8 cellular contexts compared by ENCODE assay signal in genomic region chr1:91502882-91503184, GRCh38. TPM values are rescaled to one million over a fixed set of nuclear protein-coding genes. Genes with fewer than 3 reads are reported as not detected.
DNase-seq lines count a peak whose midpoint lies in the region; FAIRE-seq and TF ChIP-seq lines count a peak whose summit lies in the region.

No MANE protein-coding gene starts in this region.

- H3K36me3 ChIP-seq in iPS-18a (ENCODE audit: control insufficient read depth, low read depth, low read length), result peaks cover 4% of the 10 kb centered on the region
- no peaks in the 10 kb centered on the region for H3K36me3 ChIP-seq in left ventricle myocardium inferior
- no peaks in the 10 kb centered on the region for H3K36me3 ChIP-seq in kidney (ENCODE audit: control insufficient read depth in 1 of 2, insufficient read depth in 2 of 2, low read length in 2 of 2)

- in situ Hi-C loops in Caki2 (cut with HindIII; ENCODE audit: low pct_unique_long_range_greater_than_20kb, low sequenced_read_pairs), result no loop called here

- H3K27ac ChIP-seq in iPS-18a (ENCODE audit: low read length) (no peak overlapping the region), left ventricle myocardium inferior (replicated peaks) (no peak overlapping the region), kidney (ENCODE audit: low read depth in 2 of 2, low read length in 2 of 2) (no peak overlapping the region)

- no peak for FAIRE-seq in kidney (lab: Jason Lieb, UNC)

- DNase-seq in Caki2 (ENCODE audit: low read depth) (peak; percentile 19), HCEC 1CT (peak; percentile 16), RPMI8226 (peak; percentile 13), left ventricle myocardium inferior (no peak), kidney (no peak), germinal center (ENCODE audit: low spot score) (no peak)
- DNase-seq in stimulated activated CD4-positive, alpha-beta T cell treated with anti-CD3 and anti-CD28 coated beads, Interleukin-4, amount 100 ng/mL, for 1 hour, result no peak

- peak overlapping the region; percentile 86 for H3K9ac ChIP-seq in iPS-18a (ENCODE audit: low read length)
- H3K9ac ChIP-seq in kidney (ENCODE audit: low read length in 2 of 2), result no peak overlapping the region

- H3K27me3 ChIP-seq in iPS-18a (ENCODE audit: control insufficient read depth, insufficient read depth, low read length) (no peaks in the 10 kb centered on the region), left ventricle myocardium inferior (ENCODE audit: low read depth) (no peaks in the 10 kb centered on the region)

- H3K4me1 ChIP-seq in iPS-18a (ENCODE audit: control insufficient read depth, low read depth, low read length) (peaks cover 25% of the 10 kb centered on the region), left ventricle myocardium inferior (peaks cover 21% of the 10 kb centered on the region), kidney (ENCODE audit: control insufficient read depth in 1 of 2, insufficient read depth in 1 of 2, low read depth in 1 of 2, low read length in 2 of 2) (peaks cover 2 to 12% of the 10 kb centered on the region in 2 donors)

- TF ChIP-seq CTCF in left ventricle myocardium inferior (IDR thresholded peaks at IDR 0.05; ENCODE audit: borderline replicate concordance), result no peak
- TF ChIP-seq CTCF in kidney (IDR thresholded peaks at IDR 0.05; ENCODE audit: borderline replicate concordance, extremely low read depth, insufficient read depth), result no peak

- H3K4me3 ChIP-seq in iPS-18a (ENCODE audit: low read length), result peak overlapping the region; percentile 76
- H3K4me3 ChIP-seq in left ventricle myocardium inferior, result no peak overlapping the region
- no peak overlapping the region for H3K4me3 ChIP-seq in kidney (ENCODE audit: low read length in 2 of 2)

- intact Hi-C loops in left ventricle myocardium inferior (cut with micrococcal nuclease) (no loop called here), kidney (cut with DNase I) (no loop called here)

- no peaks in the 10 kb centered on the region for H3K9me3 ChIP-seq in iPS-18a (ENCODE audit: control insufficient read depth, low read depth, low read length)
- no peaks in the 10 kb centered on the region for H3K9me3 ChIP-seq in left ventricle myocardium inferior (replicated peaks)
- H3K9me3 ChIP-seq in kidney (ENCODE audit: control insufficient read depth in 1 of 2, low read length in 2 of 2), result no peaks in the 10 kb centered on the region

RNA-seq across cellular contexts. Expression of gene CDC7, which starts 2.2 kb away (rescaled TPM):
- 3.5 and 8.4 TPM in 2 replicates for total RNA-seq in Caki2 (2014; rRNA removed; shearing (Covaris generic); ENCODE audit: low replicate concordance)
- total RNA-seq in left ventricle myocardium inferior, result 0.60 TPM
- total RNA-seq in kidney, result 3.2 TPM
- 1.4 TPM for polyA plus RNA-seq in kidney (ENCODE audit: insufficient read depth, low read depth, low replicate concordance)

Comparison
In these comparisons a context has a peak if more than half of its experiments do, and no peak if none do; other contexts are left out.
1. DNase-seq: peak in Caki2 (single experiment), HCEC 1CT (single experiment) and RPMI8226 (single experiment); none in left ventricle myocardium inferior (single experiment), stimulated activated CD4-positive, alpha-beta T cell treated with anti-CD3 and anti-CD28 coated beads, Interleukin-4, amount 100 ng/mL, for 1 hour (single experiment), kidney (single experiment) and germinal center (single experiment).